1 cellular context compared by ENCODE assay signal in the genomic region with DNA sequence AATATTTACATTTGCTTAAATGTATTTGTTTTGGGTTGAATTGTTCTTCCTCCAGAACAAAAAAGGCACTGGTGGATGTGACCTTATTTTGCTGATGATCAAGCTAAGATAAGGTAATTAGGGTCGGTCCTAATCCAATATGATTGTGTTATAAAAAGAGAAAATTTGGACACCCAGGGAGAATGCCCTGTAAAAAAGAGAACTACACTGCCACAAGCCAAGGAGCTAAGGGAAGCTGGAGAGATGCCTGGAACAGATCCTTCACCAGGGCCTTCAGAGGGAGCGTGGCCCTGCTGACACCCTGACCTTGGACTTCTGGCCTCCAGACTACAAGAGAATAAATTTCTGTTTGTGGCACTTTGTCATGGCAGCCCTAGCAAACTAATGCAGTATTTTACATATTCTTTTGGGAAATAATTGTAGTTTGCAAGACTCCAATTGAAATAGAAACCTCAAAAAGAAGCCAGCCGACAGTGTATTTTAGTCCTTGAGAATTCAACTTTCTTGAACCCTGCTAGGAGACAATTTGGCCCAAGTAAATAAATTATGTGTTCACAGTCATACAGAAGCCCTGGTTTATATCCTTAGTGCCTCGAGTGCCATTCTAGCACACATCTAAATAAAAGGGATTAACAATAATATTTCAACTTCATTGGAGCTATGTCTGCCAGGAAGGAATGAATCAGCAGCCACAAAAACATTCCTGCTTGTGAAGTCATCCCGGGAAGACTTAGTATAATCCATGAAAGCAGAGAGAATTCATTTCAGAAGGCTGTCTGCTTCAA.
TF ChIP-seq lines count a peak whose summit lies in the region.

No MANE protein-coding gene starts in this region.

TF ChIP-seq in SK-N-SH, 30 proteins besides CTCF, POLR2A, EP300 and RAD21 (continued from another document):
- TF ChIP-seq, protein P1, sequence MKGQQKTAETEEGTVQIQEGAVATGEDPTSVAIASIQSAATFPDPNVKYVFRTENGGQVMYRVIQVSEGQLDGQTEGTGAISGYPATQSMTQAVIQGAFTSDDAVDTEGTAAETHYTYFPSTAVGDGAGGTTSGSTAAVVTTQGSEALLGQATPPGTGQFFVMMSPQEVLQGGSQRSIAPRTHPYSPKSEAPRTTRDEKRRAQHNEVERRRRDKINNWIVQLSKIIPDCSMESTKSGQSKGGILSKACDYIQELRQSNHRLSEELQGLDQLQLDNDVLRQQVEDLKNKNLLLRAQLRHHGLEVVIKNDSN (IDR thresholded peaks at IDR 0.05; ENCODE audit: borderline replicate concordance, low read depth), result peak; percentile 41
- TF ChIP-seq GABPA (IDR thresholded peaks at IDR 0.05; ENCODE audit: low read depth), result peak; percentile 21; the same call in 1 of the 2 replicates
- TF ChIP-seq, protein P2, sequence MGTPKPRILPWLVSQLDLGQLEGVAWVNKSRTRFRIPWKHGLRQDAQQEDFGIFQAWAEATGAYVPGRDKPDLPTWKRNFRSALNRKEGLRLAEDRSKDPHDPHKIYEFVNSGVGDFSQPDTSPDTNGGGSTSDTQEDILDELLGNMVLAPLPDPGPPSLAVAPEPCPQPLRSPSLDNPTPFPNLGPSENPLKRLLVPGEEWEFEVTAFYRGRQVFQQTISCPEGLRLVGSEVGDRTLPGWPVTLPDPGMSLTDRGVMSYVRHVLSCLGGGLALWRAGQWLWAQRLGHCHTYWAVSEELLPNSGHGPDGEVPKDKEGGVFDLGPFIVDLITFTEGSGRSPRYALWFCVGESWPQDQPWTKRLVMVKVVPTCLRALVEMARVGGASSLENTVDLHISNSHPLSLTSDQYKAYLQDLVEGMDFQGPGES (IDR thresholded peaks at IDR 0.05; ENCODE audit: low read depth, low read length), result no peak
- no peak for TF ChIP-seq GATA2 (CRISPR knock-in tag; IDR thresholded peaks at IDR 0.05)
- TF ChIP-seq, protein P3, sequence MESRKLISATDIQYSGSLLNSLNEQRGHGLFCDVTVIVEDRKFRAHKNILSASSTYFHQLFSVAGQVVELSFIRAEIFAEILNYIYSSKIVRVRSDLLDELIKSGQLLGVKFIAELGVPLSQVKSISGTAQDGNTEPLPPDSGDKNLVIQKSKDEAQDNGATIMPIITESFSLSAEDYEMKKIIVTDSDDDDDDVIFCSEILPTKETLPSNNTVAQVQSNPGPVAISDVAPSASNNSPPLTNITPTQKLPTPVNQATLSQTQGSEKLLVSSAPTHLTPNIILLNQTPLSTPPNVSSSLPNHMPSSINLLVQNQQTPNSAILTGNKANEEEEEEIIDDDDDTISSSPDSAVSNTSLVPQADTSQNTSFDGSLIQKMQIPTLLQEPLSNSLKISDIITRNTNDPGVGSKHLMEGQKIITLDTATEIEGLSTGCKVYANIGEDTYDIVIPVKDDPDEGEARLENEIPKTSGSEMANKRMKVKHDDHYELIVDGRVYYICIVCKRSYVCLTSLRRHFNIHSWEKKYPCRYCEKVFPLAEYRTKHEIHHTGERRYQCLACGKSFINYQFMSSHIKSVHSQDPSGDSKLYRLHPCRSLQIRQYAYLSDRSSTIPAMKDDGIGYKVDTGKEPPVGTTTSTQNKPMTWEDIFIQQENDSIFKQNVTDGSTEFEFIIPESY (IDR thresholded peaks at IDR 0.05; ENCODE audit: borderline replicate concordance, low read depth), result peak; percentile 91
